Comparison of ENCODE assay signal across 1 cellular context in genomic region chr10:96470108-96470743, GRCh38.
TF ChIP-seq lines count a peak whose summit lies in the region.

No MANE protein-coding gene starts in this region.

TF ChIP-seq in HEK293, 187 proteins besides CTCF, POLR2A, EP300 and RAD21 (continued from another document):
- TF ChIP-seq PRDM2 (tag by site-specific recombination; IDR thresholded peaks at IDR 0.05; ENCODE audit: borderline replicate concordance): no peak
- TF ChIP-seq ZNF132 (tag by site-specific recombination; IDR thresholded peaks at IDR 0.05; ENCODE audit: borderline replicate concordance): no peak
- no peak for TF ChIP-seq ZNF169 (tag by site-specific recombination; IDR thresholded peaks at IDR 0.05)
- no peak for TF ChIP-seq ZNF26 (tag by site-specific recombination; IDR thresholded peaks at IDR 0.05)
- no peak for TF ChIP-seq ZEB2 (tag by site-specific recombination; IDR thresholded peaks at IDR 0.05)
- TF ChIP-seq ZBTB1 (tag by site-specific recombination; IDR thresholded peaks at IDR 0.05): no peak
- TF ChIP-seq MEIS1 (CRISPR knock-in tag; IDR thresholded peaks at IDR 0.05; ENCODE audit: borderline replicate concordance): no peak
- no peak for TF ChIP-seq BCL6B (tag by site-specific recombination; IDR thresholded peaks at IDR 0.05)
- no peak for TF ChIP-seq ZBTB21 (tag by site-specific recombination; IDR thresholded peaks at IDR 0.05)
- no peak for TF ChIP-seq ZNF610 (tag by site-specific recombination; IDR thresholded peaks at IDR 0.05; ENCODE audit: borderline replicate concordance)
- no peak for TF ChIP-seq ZNF670 (tag by site-specific recombination; IDR thresholded peaks at IDR 0.05; ENCODE audit: low read depth)
- TF ChIP-seq ZNF341 (tag by site-specific recombination; IDR thresholded peaks at IDR 0.05; ENCODE audit: low read depth): no peak
- no peak for TF ChIP-seq ZNF692 (tag by site-specific recombination; IDR thresholded peaks at IDR 0.05)
TF ChIP-seq in HEK293: peak in this region for 0.
